10 cellular contexts compared by ENCODE assay signal in the genomic region with DNA sequence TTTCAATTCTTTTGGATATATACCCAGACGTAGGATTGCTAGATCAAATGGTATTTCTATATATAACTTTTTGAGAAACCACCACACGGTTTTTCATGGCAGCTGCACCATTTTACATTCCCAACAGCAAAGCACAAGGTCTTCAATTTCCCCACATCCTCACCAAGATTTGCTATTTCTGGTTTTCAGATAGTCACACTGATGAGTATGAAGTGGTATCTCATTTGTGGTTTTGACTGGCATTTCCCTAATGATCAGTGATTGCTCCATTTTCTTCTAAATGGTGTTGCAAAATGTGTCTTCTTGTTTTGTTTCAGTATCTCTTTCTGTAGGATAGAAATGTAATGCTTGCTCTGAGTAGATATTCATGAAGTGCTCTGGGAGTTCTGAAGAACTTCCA. TPM values are rescaled to one million over a fixed set of nuclear protein-coding genes. Genes with fewer than 3 reads are reported as not detected.
DNase-seq lines count a peak whose midpoint lies in the region; ATAC-seq, FAIRE-seq and TF ChIP-seq lines count a peak whose summit lies in the region.
"Had no signal": no experiment of that assay in that cellular context is flagged by ENCODE, and none has a peak within 500 bp of the region (broad histone marks: within the 10 kb centered on the region; RNA-seq: fewer than 3 reads in every experiment).

No MANE protein-coding gene starts in this region.

- H4K20me1 ChIP-seq in OCI-LY3 (ENCODE audit: insufficient read depth, low read length): no peaks in the 10 kb centered on the region

- CTCF ChIA-PET in activated naive CD4-positive, alpha-beta T cell treated with anti-CD3 and anti-CD28 coated beads for 36 hours (lab: Charles Lee): interaction anchor here (0.7 to 1.3 kb wide), 3 partner anchors 10 to 53 kb away, joined by 3 read pairs; no protein-coding TSS in a partner anchor

- H3K27ac Mint-ChIP-seq in activated naive CD4-positive, alpha-beta T cell treated with anti-CD3 and anti-CD28 coated beads for 36 hours: peak overlapping the region; percentile 85

- peaks cover 4% of the 10 kb centered on the region for H3K9me3 Mint-ChIP-seq in activated naive CD4-positive, alpha-beta T cell treated with anti-CD3 and anti-CD28 coated beads for 36 hours

- intact Hi-C loops in activated naive CD4-positive, alpha-beta T cell treated with anti-CD3 and anti-CD28 coated beads for 36 hours (cut with micrococcal nuclease): loop anchor here (1.0 to 5.0 kb wide), 3 partner anchors 8 to 332 kb away; a partner anchor contains a TSS
- intact Hi-C loops in pancreas (cut with DNase I): no loop called here

- peaks cover 81% of the 10 kb centered on the region for H3K4me1 Mint-ChIP-seq in activated naive CD4-positive, alpha-beta T cell treated with anti-CD3 and anti-CD28 coated beads for 36 hours (ENCODE audit: low read depth)

- H3K4me3 ChIP-seq in OCI-LY3 (ENCODE audit: low read length) (no peak overlapping the region), thymus (ENCODE audit: low read length) (no peak overlapping the region), pancreas (no peak overlapping the region)
- no peak overlapping the region for H3K4me3 ChIP-seq in effector memory CD4-positive, alpha-beta T cell (ENCODE audit: insufficient read depth, low read depth, low read length, poor library complexity, severe bottlenecking)

- H3K4me1 ChIP-seq in OCI-LY3 (ENCODE audit: low read length) (peaks cover 59% of the 10 kb centered on the region), thymus (ENCODE audit: control insufficient read depth, insufficient read depth, low read length) (peaks cover 21% of the 10 kb centered on the region), pancreas (no peaks in the 10 kb centered on the region)
- peaks cover 56% of the 10 kb centered on the region for H3K4me1 ChIP-seq in effector memory CD4-positive, alpha-beta T cell (ENCODE audit: control insufficient read depth, insufficient read depth, low read length, poor library complexity, severe bottlenecking)

- DNase-seq in activated naive CD4-positive, alpha-beta T cell treated with anti-CD3 and anti-CD28 coated beads for 36 hours: no peak
- DNase-seq in activated naive CD4-positive, alpha-beta T cell treated with anti-CD3 and anti-CD28 coated beads, Interleukin-2, amount 50 U/mL, for 16 hours: no peak
- DNase-seq in effector memory CD4-positive, alpha-beta T cell: no peak
- DNase-seq in pancreas: no peak
- no peak for DNase-seq in dermis blood vessel endothelial cell
- DNase-seq in SK-N-DZ (ENCODE audit: low spot score): no peak
- DNase-seq: NCI-H446 treated with DMSO at 0.1 percent for 48 hours had no signal

- no peak overlapping the region for H2AFZ ChIP-seq in OCI-LY3 (ENCODE audit: low read depth, low read length)

- peak overlapping the region; percentile 38 for H3K4me2 ChIP-seq in OCI-LY3 (ENCODE audit: low read length)

- FAIRE-seq in pancreas (lab: Jason Lieb, UNC): no peak
- FAIRE-seq: H54 had no signal

- H3K9me3 ChIP-seq in OCI-LY3 (ENCODE audit: insufficient read depth, low read length): no peaks in the 10 kb centered on the region
- no peaks in the 10 kb centered on the region for H3K9me3 ChIP-seq in effector memory CD4-positive, alpha-beta T cell (ENCODE audit: control insufficient read depth, low read length)
- no peaks in the 10 kb centered on the region for H3K9me3 ChIP-seq in thymus (ENCODE audit: control insufficient read depth)
- no peaks in the 10 kb centered on the region for H3K9me3 ChIP-seq in pancreas

- peaks cover 19% of the 10 kb centered on the region for H3K36me3 Mint-ChIP-seq in activated naive CD4-positive, alpha-beta T cell treated with anti-CD3 and anti-CD28 coated beads for 36 hours (ENCODE audit: low read depth)

- 29% methylated on average over 2 of the region's 2 CpGs for WGBS in thymus
- 91 to 95% methylated on average over 2 of the region's 2 CpGs for WGBS in pancreas, 2 donors

- ATAC-seq in pancreas: no peak

- TF ChIP-seq CTCF in OCI-LY3 (IDR thresholded peaks at IDR 0.05; ENCODE audit: low read depth, low read length) (no peak), pancreas (IDR thresholded peaks at IDR 0.05) (no peak)

- peak overlapping the region; percentile 41 for H3K4me3 Mint-ChIP-seq in activated naive CD4-positive, alpha-beta T cell treated with anti-CD3 and anti-CD28 coated beads for 36 hours

- H3K27ac ChIP-seq in OCI-LY3 (ENCODE audit: low read length): peak overlapping the region; percentile 20
- H3K27ac ChIP-seq in effector memory CD4-positive, alpha-beta T cell (ENCODE audit: insufficient read depth, low read length, poor library complexity, severe bottlenecking): peak overlapping the region; percentile 62
- H3K27ac ChIP-seq in thymus (ENCODE audit: low read depth): peak overlapping the region; percentile 49
- H3K27ac ChIP-seq in pancreas: no peak overlapping the region

- H3K36me3 ChIP-seq in OCI-LY3 (replicated peaks; ENCODE audit: low read depth, low read length) (peaks cover 3% of the 10 kb centered on the region), thymus (ENCODE audit: control insufficient read depth, insufficient read depth) (no peaks in the 10 kb centered on the region), pancreas (no peaks in the 10 kb centered on the region)
- H3K36me3 ChIP-seq in effector memory CD4-positive, alpha-beta T cell (ENCODE audit: control insufficient read depth, insufficient read depth, low read length): no peaks in the 10 kb centered on the region

- no peaks in the 10 kb centered on the region for H3K27me3 Mint-ChIP-seq in activated naive CD4-positive, alpha-beta T cell treated with anti-CD3 and anti-CD28 coated beads for 36 hours (ENCODE audit: low read depth)

- no peak overlapping the region for H3K9ac ChIP-seq in OCI-LY3 (ENCODE audit: low read length)

- peaks cover 18% of the 10 kb centered on the region for H3K79me2 ChIP-seq in OCI-LY3 (ENCODE audit: low read length)

- H3K27me3 ChIP-seq in OCI-LY3 (ENCODE audit: low read depth, low read length): no peaks in the 10 kb centered on the region
- H3K27me3 ChIP-seq in effector memory CD4-positive, alpha-beta T cell (replicated peaks; ENCODE audit: control insufficient read depth, insufficient read depth, low read length, poor library complexity, severe bottlenecking): no peaks in the 10 kb centered on the region
- H3K27me3 ChIP-seq in thymus (ENCODE audit: control insufficient read depth, insufficient read depth): no peaks in the 10 kb centered on the region
- no peaks in the 10 kb centered on the region for H3K27me3 ChIP-seq in pancreas

RNA-seq across cellular contexts. Expression of a gene that starts 52.0 kb away (rescaled TPM):
- 100 to 1,000 TPM in 1 of 2 experiments, 10 to 100 TPM in 1; 87.8 to 101 TPM for total RNA-seq in activated naive CD4-positive, alpha-beta T cell treated with anti-CD3 and anti-CD28 coated beads for 36 hours
- polyA plus RNA-seq in thymus (25.2 TPM), pancreas (1 to 10 TPM; 1.9 to 2.6 TPM)
- total RNA-seq in pancreas (10 to 100 TPM in 1 of 6 donors, 1 to 10 TPM in 5; 6.9 to 12.5 (median 8.5) TPM), dermis blood vessel endothelial cell (5.6 and 7.6 TPM in 2 replicates)
- 8.5 and 12.2 TPM in 2 replicates for polyA plus RNA-seq in SK-N-DZ (2014; cell fraction: cytosol; rRNA removed)
- 15.0 and 25.4 TPM in 2 replicates for polyA plus RNA-seq in SK-N-DZ (2014; cell fraction: nucleus; rRNA removed)

Comparison
In these comparisons a context has a peak if more than half of its experiments do, and no peak if none do; other contexts are left out.
1. H3K27ac ChIP-seq: peak in OCI-LY3 (single experiment), effector memory CD4-positive, alpha-beta T cell (single experiment) and thymus (single experiment); none in pancreas (0 of 4).
2. RNA of a gene that starts 52.0 kb away (total RNA-seq): 87.8 to 101 TPM in activated naive CD4-positive, alpha-beta T cell treated with anti-CD3 and anti-CD28 coated beads for 36 hours; 6.9 to 12.5 TPM in pancreas and 5.6 to 7.6 TPM in dermis blood vessel endothelial cell; every median in the first group is over 4 times any median in the second.